14 cellular contexts compared by ENCODE assay signal in the genomic region with DNA sequence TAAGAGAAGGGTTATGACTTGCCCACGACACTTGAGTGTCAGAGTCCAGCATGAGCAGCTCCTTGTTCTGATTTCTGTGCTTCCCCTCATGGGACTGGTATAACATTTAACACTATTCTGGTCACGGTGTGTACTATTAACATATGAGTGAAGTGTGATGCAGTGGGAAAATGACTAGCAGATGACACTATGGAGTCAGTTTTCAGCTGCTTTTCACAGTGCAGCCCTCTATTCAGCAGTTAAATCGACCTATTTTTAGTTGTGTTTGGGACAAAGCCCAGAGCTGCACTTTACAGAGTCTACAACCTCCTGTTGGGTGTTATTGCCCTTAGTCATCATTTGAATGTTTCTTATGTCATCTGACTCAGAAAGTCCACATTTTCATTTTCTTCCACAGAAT. TPM values are rescaled to one million over a fixed set of nuclear protein-coding genes. Genes with fewer than 3 reads are reported as not detected.
DNase-seq lines count a peak whose midpoint lies in the region; ATAC-seq and TF ChIP-seq lines count a peak whose summit lies in the region.
"Had no signal": no experiment of that assay in that cellular context is flagged by ENCODE, and none has a peak within 500 bp of the region (broad histone marks: within the 10 kb centered on the region; RNA-seq: fewer than 3 reads in every experiment).

No MANE protein-coding gene starts in this region.

- H3K27me3 Mint-ChIP-seq in endothelial cell (ENCODE audit: unreplicated experiment): no peaks in the 10 kb centered on the region
- H3K27me3 Mint-ChIP-seq: activated CD8-positive, alpha-beta memory T cell treated with anti-CD3 and anti-CD28 coated beads, Interleukin-2, amount 10 ng/mL, durations not matched to agents 7 days and 5 days; type B pancreatic cell had no signal

- DNase-seq in ACHN: peak; percentile 40
- peak; percentile 18 for DNase-seq in LoVo (ENCODE audit: low spot score)
- DNase-seq in dermis microvascular lymphatic vessel endothelial cell (ENCODE audit: low read depth in 2 of 2): peak; percentile 58 to 95
- DNase-seq in lung microvascular endothelial cell (ENCODE audit: low read depth in 2 of 2): peak; percentile 26 to 73
- DNase-seq in endothelial cell (ENCODE audit: low spot score): no peak
- no peak for DNase-seq in kidney glomerular epithelial cell (lab: John Stamatoyannopoulos, UW)
- no peak for DNase-seq in KBM-7
- DNase-seq: activated CD8-positive, alpha-beta memory T cell treated with anti-CD3 and anti-CD28 coated beads, Interleukin-2, amount 10 ng/mL, durations not matched to agents 7 days and 5 days; body of pancreas; NCI-H524 had no signal

- no peaks in the 10 kb centered on the region for H3K36me3 Mint-ChIP-seq in endothelial cell (ENCODE audit: low read depth, unreplicated experiment)
- H3K36me3 Mint-ChIP-seq: activated CD8-positive, alpha-beta memory T cell treated with anti-CD3 and anti-CD28 coated beads, Interleukin-2, amount 10 ng/mL, durations not matched to agents 7 days and 5 days; type B pancreatic cell had no signal

- TF ChIP-seq CTCF in endothelial cell (IDR thresholded peaks at IDR 0.05; ENCODE audit: unreplicated experiment): no peak

- H3K9me3 Mint-ChIP-seq in endothelial cell (ENCODE audit: unreplicated experiment): no peaks in the 10 kb centered on the region
- H3K9me3 Mint-ChIP-seq: nephron, type B pancreatic cell had no signal

- no peak overlapping the region for H3K27ac Mint-ChIP-seq in endothelial cell (ENCODE audit: unreplicated experiment)
- H3K27ac Mint-ChIP-seq: activated CD8-positive, alpha-beta memory T cell treated with anti-CD3 and anti-CD28 coated beads, Interleukin-2, amount 10 ng/mL, durations not matched to agents 7 days and 5 days; type B pancreatic cell had no signal

- no peaks in the 10 kb centered on the region for H3K4me1 Mint-ChIP-seq in endothelial cell (ENCODE audit: unreplicated experiment)
- H3K4me1 Mint-ChIP-seq: activated CD8-positive, alpha-beta memory T cell treated with anti-CD3 and anti-CD28 coated beads, Interleukin-2, amount 10 ng/mL, durations not matched to agents 7 days and 5 days had no signal

- ATAC-seq in GM19324 (IDR thresholded peaks at IDR 0.05; ENCODE audit: low FRiP score, unreplicated experiment): no peak
- ATAC-seq: activated CD8-positive, alpha-beta memory T cell treated with anti-CD3 and anti-CD28 coated beads, Interleukin-2, amount 10 ng/mL, durations not matched to agents 7 days and 5 days; body of pancreas; GM12878 had no signal

- in situ Hi-C loops in ACHN (cut with HindIII; ENCODE audit: low pct_ligation_motif_present, low pct_unique_long_range_greater_than_20kb, low sequenced_read_pairs): no loop called here
- in situ Hi-C loops in KBM-7 (cut with MboI; ENCODE audit: low pct_unique_long_range_greater_than_20kb, low sequenced_read_pairs): no loop called here

- H3K4me3 Mint-ChIP-seq in endothelial cell (ENCODE audit: unreplicated experiment): no peak overlapping the region
- H3K4me3 Mint-ChIP-seq: activated CD8-positive, alpha-beta memory T cell treated with anti-CD3 and anti-CD28 coated beads, Interleukin-2, amount 10 ng/mL, durations not matched to agents 7 days and 5 days; nephron; type B pancreatic cell had no signal

RNA-seq across cellular contexts. Expression of a gene that starts 59.1 kb away (rescaled TPM):
- total RNA-seq in dermis microvascular lymphatic vessel endothelial cell (3.0 and 3.4 TPM in 2 replicates), lung microvascular endothelial cell (2.8 and 3.4 TPM in 2 replicates), endothelial cell (ENCODE audit: unreplicated experiment) (21.2 TPM)
- total RNA-seq: activated CD8-positive, alpha-beta memory T cell treated with anti-CD3 and anti-CD28 coated beads, Interleukin-2, amount 10 ng/mL, durations not matched to agents 7 days and 5 days; GM12878 had no signal

Comparison
In these comparisons a context has a peak if more than half of its experiments do, and no peak if none do; other contexts are left out.
1. DNase-seq: peak in ACHN (single experiment), LoVo (single experiment), dermis microvascular lymphatic vessel endothelial cell (2 of 2) and lung microvascular endothelial cell (2 of 2); none in endothelial cell (single experiment), kidney glomerular epithelial cell (single experiment) and KBM-7 (single experiment).